21 cellular contexts compared by ENCODE assay signal in genomic region chr1:113662097-113662496, GRCh38.
"Had no signal": no experiment of that assay in that cellular context is flagged by ENCODE, and none has a peak within 500 bp of the region (broad histone marks: within the 10 kb centered on the region; RNA-seq: fewer than 3 reads in every experiment).

No MANE protein-coding gene starts in this region.

- ATAC-seq: activated T-cell treated with anti-CD3 and anti-CD28 coated beads, Interleukin-2, amount 50 U/mL, for 4 hours had no signal

- DNase-seq: activated CD4-positive, alpha-beta memory T cell treated with anti-CD3 and anti-CD28 coated beads for 36 hours; activated CD4-positive, alpha-beta T cell treated with anti-CD3 and anti-CD28 coated beads, Interleukin-2, amount 10 ng/mL, durations not matched to agents 7 days and 5 days; activated CD4-positive, CD25-positive, alpha-beta regulatory T cell; activated CD8-positive, alpha-beta memory T cell treated with anti-CD3 and anti-CD28 coated beads for 24 hours; activated effector memory CD4-positive, alpha-beta T cell treated with anti-CD3 and anti-CD28 coated beads, Interleukin-2, amount 50 U/mL, for 16 hours; activated naive CD4-positive, alpha-beta T cell treated with anti-CD3 and anti-CD28 coated beads for 36 hours; activated naive CD8-positive, alpha-beta T cell treated with anti-CD3 and anti-CD28 coated beads for 36 hours; activated T-cell treated with anti-CD3 and anti-CD28 coated beads, Interleukin-2, amount 50 U/mL, for 4 hours; Kasumi-1; KBM-7; NCI-H1092; NCI-H1417; NCI-H1930; NCI-H2107; NCI-H226; NCI-H526; NCI-H774; NK-92 treated with Interleukin-12 subunit alpha and Interleukin-12 subunit beta, amount 100 ng/mL, for 24 hours; PC-9; SIG-M5; T-helper 1 cell had no signal
